ENCODE assay signal across 1 cellular context in genomic region chr18:63102941-63103744, GRCh38.
A peak's percentile ranks its signal among the peaks of the same experiment; 100 is the strongest.
TF ChIP-seq lines count a peak whose summit lies in the region.

No MANE protein-coding gene starts in this region.

TF ChIP-seq in HepG2, 621 proteins besides CTCF, POLR2A, EP300 and RAD21 (continued from another document):
- TF ChIP-seq HOMEZ (CRISPR knock-in tag; IDR thresholded peaks at IDR 0.05; ENCODE audit: low read depth) (no peak), ATF7 (IDR thresholded peaks at IDR 0.05) (peak; percentile 62), ATF7 (CRISPR knock-in tag; IDR thresholded peaks at IDR 0.05) (no peak), CREB1 (IDR thresholded peaks at IDR 0.05) (peak; percentile 63; the same call in 1 of the 2 replicates), CREB1 (CRISPR knock-in tag; IDR thresholded peaks at IDR 0.05) (no peak), ZNF446 (CRISPR knock-in tag; IDR thresholded peaks at IDR 0.05) (no peak), XBP1 (CRISPR knock-in tag; IDR thresholded peaks at IDR 0.05) (no peak), ZNF75D (CRISPR knock-in tag; IDR thresholded peaks at IDR 0.05; ENCODE audit: borderline replicate concordance) (no peak)
